ENCODE assay signal across 8 cellular contexts in the genomic region with DNA sequence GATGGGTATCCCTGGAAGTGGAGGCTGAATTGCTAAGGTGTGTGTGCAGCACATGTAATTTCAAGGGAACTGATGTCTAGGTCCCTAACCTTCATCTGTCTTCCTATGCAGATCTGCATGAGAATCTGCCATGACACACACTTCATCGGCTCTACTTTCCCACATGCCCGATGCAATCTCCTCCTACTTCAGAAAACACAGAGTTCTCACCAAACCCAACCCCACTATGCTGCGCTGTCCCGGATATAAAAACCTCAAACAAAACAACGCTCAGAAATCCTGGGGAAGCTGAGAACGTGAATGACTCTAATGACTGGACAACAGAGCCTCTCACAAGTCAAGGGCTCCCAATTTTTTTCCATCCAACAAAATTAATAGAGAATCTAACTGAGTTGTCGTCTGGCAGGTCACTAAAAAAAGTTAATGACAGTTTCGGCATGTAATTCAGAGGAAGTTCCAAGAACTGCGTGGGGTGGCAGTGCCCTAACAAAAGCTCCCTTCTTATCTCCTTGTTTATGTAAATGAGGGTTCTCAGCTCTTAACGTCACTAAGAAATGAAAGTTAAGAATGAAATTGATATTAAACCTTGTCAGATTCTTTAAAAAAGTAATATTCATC. TPM values are rescaled to one million over a fixed set of nuclear protein-coding genes. Genes with fewer than 3 reads are reported as not detected.
DNase-seq lines count a peak whose midpoint lies in the region; ATAC-seq and TF ChIP-seq lines count a peak whose summit lies in the region.

No MANE protein-coding gene starts in this region.

- H3K27me3 ChIP-seq in ascending aorta, result no peaks in the 10 kb centered on the region

- DNase-seq in GDM1 (lab: John Stamatoyannopoulos, UW) (peak; percentile 24), NCI-H1694 (lab: John Stamatoyannopoulos, UW) (no peak), middle frontal gyrus (ENCODE audit: extremely low spot score, low spot score) (no peak), ascending aorta (ENCODE audit: low spot score in 2 of 2) (no peak)
- peak; percentile 3 for DNase-seq in activated T-helper 9 cell treated with anti-CD3 and anti-CD28 coated beads, Interleukin-2, amount 50 U/mL, for 16 hours (ENCODE audit: low read depth)
- no peak for DNase-seq in natural killer cell treated with Interleukin-12 subunit alpha and Interleukin-12 subunit beta and Interleukin-15 and Interleukin-18, amount 100 ng/mL, for 72 hours (ENCODE audit: low spot score)

- no peaks in the 10 kb centered on the region for H3K36me3 ChIP-seq in ascending aorta

- H3K27ac Mint-ChIP-seq in natural killer cell treated with Interleukin-12 subunit alpha and Interleukin-12 subunit beta and Interleukin-15 and Interleukin-18, amount 100 ng/mL, for 72 hours, result peak overlapping the region in 1 of 2 donors; percentile 5

- H3K36me3 Mint-ChIP-seq in natural killer cell treated with Interleukin-12 subunit alpha and Interleukin-12 subunit beta and Interleukin-15 and Interleukin-18, amount 100 ng/mL, for 72 hours, result no peaks in the 10 kb centered on the region

- intact Hi-C loops in ascending aorta (cut with DNase I), result no loop called here

- no peak overlapping the region for H3K27ac ChIP-seq in ascending aorta

- H3K4me1 Mint-ChIP-seq in natural killer cell treated with Interleukin-12 subunit alpha and Interleukin-12 subunit beta and Interleukin-15 and Interleukin-18, amount 100 ng/mL, for 72 hours (ENCODE audit: low read depth in 2 of 2), result peaks cover 11 to 13% of the 10 kb centered on the region in 2 donors

- TF ChIP-seq CTCF in ascending aorta (IDR thresholded peaks at IDR 0.05), result no peak

- no peaks in the 10 kb centered on the region for H3K9me3 Mint-ChIP-seq in natural killer cell treated with Interleukin-12 subunit alpha and Interleukin-12 subunit beta and Interleukin-15 and Interleukin-18, amount 100 ng/mL, for 72 hours

- H3K4me3 Mint-ChIP-seq in natural killer cell treated with Interleukin-12 subunit alpha and Interleukin-12 subunit beta and Interleukin-15 and Interleukin-18, amount 100 ng/mL, for 72 hours, result peak overlapping the region; percentile 59

- no peaks in the 10 kb centered on the region for H3K4me1 ChIP-seq in ascending aorta

- H3K27me3 Mint-ChIP-seq in natural killer cell treated with Interleukin-12 subunit alpha and Interleukin-12 subunit beta and Interleukin-15 and Interleukin-18, amount 100 ng/mL, for 72 hours, result no peaks in the 10 kb centered on the region

- H3K9me3 ChIP-seq in ascending aorta, result no peaks in the 10 kb centered on the region

- ATAC-seq in HG03095 (IDR thresholded peaks at IDR 0.05; ENCODE audit: unreplicated experiment) (peak; percentile 69), HG02763 (IDR thresholded peaks at IDR 0.05; ENCODE audit: unreplicated experiment) (no peak)
- peak; percentile 70 to 73 for ATAC-seq in natural killer cell treated with Interleukin-12 subunit alpha and Interleukin-12 subunit beta and Interleukin-15 and Interleukin-18, amount 100 ng/mL, for 72 hours

- H3K4me3 ChIP-seq in ascending aorta, result no peak overlapping the region

RNA-seq across cellular contexts. Expression of gene STX18, which starts 39.0 kb away (rescaled TPM):
- total RNA-seq in natural killer cell treated with Interleukin-12 subunit alpha and Interleukin-12 subunit beta and Interleukin-15 and Interleukin-18, amount 100 ng/mL, for 72 hours, result 10 to 100 TPM; 30.8 to 33.5 TPM
- total RNA-seq in ascending aorta, result 28.2 TPM

Comparison
In these comparisons a context has a peak if more than half of its experiments do, and no peak if none do; other contexts are left out.
1. DNase-seq: peak in GDM1 (single experiment) and activated T-helper 9 cell treated with anti-CD3 and anti-CD28 coated beads, Interleukin-2, amount 50 U/mL, for 16 hours (single experiment); none in natural killer cell treated with Interleukin-12 subunit alpha and Interleukin-12 subunit beta and Interleukin-15 and Interleukin-18, amount 100 ng/mL, for 72 hours (single experiment), NCI-H1694 (single experiment), middle frontal gyrus (single experiment) and ascending aorta (0 of 2).